ENCODE assay signal across 8 cellular contexts in genomic region chr17:27296427-27296979, GRCh38. TPM values are rescaled to one million over a fixed set of nuclear protein-coding genes. Genes with fewer than 3 reads are reported as not detected.
DNase-seq lines count a peak whose midpoint lies in the region; ATAC-seq and TF ChIP-seq lines count a peak whose summit lies in the region.

No MANE protein-coding gene starts in this region.

- H3K27me3 ChIP-seq in psoas muscle (ENCODE audit: insufficient read depth in 3 of 3, low read length in 2 of 3): no peaks in the 10 kb centered on the region
- H3K27me3 ChIP-seq in effector memory CD4-positive, alpha-beta T cell (replicated peaks; ENCODE audit: control insufficient read depth, insufficient read depth, low read length, poor library complexity, severe bottlenecking): no peaks in the 10 kb centered on the region

- peaks cover 47% of the 10 kb centered on the region for H3K4me1 ChIP-seq in psoas muscle
- H3K4me1 ChIP-seq in effector memory CD4-positive, alpha-beta T cell (ENCODE audit: control insufficient read depth, insufficient read depth, low read length, poor library complexity, severe bottlenecking): peaks cover 27% of the 10 kb centered on the region

- no peaks in the 10 kb centered on the region for H3K36me3 ChIP-seq in psoas muscle (ENCODE audit: insufficient read depth in 1 of 2, low read depth in 1 of 2)
- no peaks in the 10 kb centered on the region for H3K36me3 ChIP-seq in effector memory CD4-positive, alpha-beta T cell (ENCODE audit: control insufficient read depth, insufficient read depth, low read length)

- intact Hi-C loops in psoas muscle (cut with DNase I): loop anchor here in 1 of 2 donors (10.0 kb wide), 1 partner anchor 48 kb away; no protein-coding TSS in a partner anchor

- no peaks in the 10 kb centered on the region for H3K9me3 ChIP-seq in psoas muscle
- no peaks in the 10 kb centered on the region for H3K9me3 ChIP-seq in effector memory CD4-positive, alpha-beta T cell (ENCODE audit: control insufficient read depth, low read length)

- H3K4me3 ChIP-seq in psoas muscle: peak overlapping the region; percentile 90
- H3K4me3 ChIP-seq in effector memory CD4-positive, alpha-beta T cell (ENCODE audit: insufficient read depth, low read depth, low read length, poor library complexity, severe bottlenecking): no peak overlapping the region

- CTCF ChIA-PET in RWPE1 (lab: Yijun Ruan, JAX): no interaction called here

- H3K27ac ChIP-seq in RWPE1 (no peak overlapping the region), psoas muscle (peak overlapping the region; percentile 96)
- H3K27ac ChIP-seq in effector memory CD4-positive, alpha-beta T cell (ENCODE audit: insufficient read depth, low read length, poor library complexity, severe bottlenecking): no peak overlapping the region

- TF ChIP-seq POLR2A in erythroblast (IDR thresholded peaks at IDR 0.05; ENCODE audit: low read length): no peak

- TF ChIP-seq CTCF in RWPE1 (conservative IDR thresholded peaks at IDR 0.05; ENCODE audit: low read depth): no peak
- TF ChIP-seq CTCF in psoas muscle (IDR thresholded peaks at IDR 0.05): no peak

- WGBS in psoas muscle, 3 donors: 32 to 47% (median 46%) methylated on average over 2 of the region's 2 CpGs

- POLR2A ChIA-PET in RWPE1 (lab: Yijun Ruan, JAX; ENCODE audit: low non-redundant PET): interaction anchor here (0.7 kb wide), 1 partner anchor 388 kb away, joined by 4 read pairs; no protein-coding TSS in a partner anchor

- ATAC-seq in psoas muscle (no peak), GM18867 (IDR thresholded peaks at IDR 0.05; ENCODE audit: unreplicated experiment) (no peak), GM21737 (IDR thresholded peaks at IDR 0.05; ENCODE audit: unreplicated experiment) (no peak)

- DNase-seq in ELR (ENCODE audit: low read depth): peak; percentile 76
- peak; percentile 41 for DNase-seq in RWPE1 (ENCODE audit: low spot score)
- DNase-seq in erythroblast (lab: John Stamatoyannopoulos, UW): peak; percentile 12 to 32
- no peak for DNase-seq in psoas muscle
- no peak for DNase-seq in effector memory CD4-positive, alpha-beta T cell
- DNase-seq in NCI-H1694 (lab: John Stamatoyannopoulos, UW): no peak

RNA-seq across cellular contexts. Expression of gene WSB1, which starts 2.6 kb away (rescaled TPM):
- total RNA-seq in psoas muscle: 10 to 100 TPM; 35.3 to 42.8 (median 39.5) TPM
- polyA plus RNA-seq in psoas muscle: 10 to 100 TPM; 32.4 to 53.6 (median 45.4) TPM

Comparison
In these comparisons a context has a peak if more than half of its experiments do, and no peak if none do; other contexts are left out.
1. DNase-seq: peak in ELR (single experiment), RWPE1 (single experiment) and erythroblast (2 of 2); none in psoas muscle (0 of 2), effector memory CD4-positive, alpha-beta T cell (0 of 3) and NCI-H1694 (single experiment).